ENCODE assay signal across 18 cellular contexts in the genomic region with DNA sequence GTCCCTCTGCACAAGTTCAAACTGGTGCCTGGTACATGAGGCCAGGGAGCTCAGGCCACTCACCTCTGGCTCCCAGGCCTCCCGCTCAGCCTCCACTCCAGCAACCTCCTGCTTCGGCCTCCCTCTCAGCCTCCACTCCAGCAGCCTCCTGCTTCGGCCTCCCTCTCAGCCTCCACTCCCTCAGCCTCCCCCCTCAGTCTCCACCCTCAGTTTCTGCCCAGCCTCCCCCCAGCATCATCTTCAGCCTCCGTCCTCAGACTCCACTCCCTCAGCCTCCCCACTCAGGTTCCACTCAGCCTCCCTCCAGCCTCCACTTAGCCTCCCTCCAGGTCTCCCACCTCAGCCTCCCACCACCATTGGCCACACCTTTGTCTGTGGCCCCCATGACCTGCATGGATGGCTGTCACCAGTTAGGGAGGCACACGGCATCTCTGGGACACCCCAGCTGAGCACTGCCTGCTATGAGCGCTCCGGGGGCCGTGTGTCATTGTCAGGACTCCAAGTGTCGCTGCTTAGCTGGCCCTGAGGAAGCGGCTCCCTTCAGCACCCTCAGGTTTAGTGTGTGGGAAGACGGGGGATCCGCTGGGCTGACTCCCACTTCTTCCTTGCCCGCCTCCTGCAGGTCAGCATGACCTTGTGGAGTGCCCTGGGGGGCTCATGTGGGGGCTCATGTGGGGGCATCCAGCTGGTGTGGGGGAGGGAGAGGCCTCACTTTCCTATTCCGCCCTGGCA. TPM values are rescaled to one million over a fixed set of nuclear protein-coding genes. Genes with fewer than 3 reads are reported as not detected.
DNase-seq lines count a peak whose midpoint lies in the region; ATAC-seq, FAIRE-seq and TF ChIP-seq lines count a peak whose summit lies in the region.
"Had no signal": no experiment of that assay in that cellular context is flagged by ENCODE, and none has a peak within 500 bp of the region (broad histone marks: within the 10 kb centered on the region; RNA-seq: fewer than 3 reads in every experiment).

No MANE protein-coding gene starts in this region.

- H2AFZ ChIP-seq in K562 (ENCODE audit: low read depth, low read length): no peak overlapping the region

- H3K4me3 ChIP-seq in BLaER1 (no peak overlapping the region), HEK293 (ENCODE audit: low read depth, low read length) (no peak overlapping the region), K562 (no peak overlapping the region), right lobe of liver (no peak overlapping the region), esophagus muscularis mucosa (no peak overlapping the region)
- H3K4me3 ChIP-seq: GM12878 had no signal

- H3K9me1 ChIP-seq in K562 (ENCODE audit: control insufficient read depth, insufficient read depth, low read length): no peaks in the 10 kb centered on the region

- 94% methylated on average over 8 of the region's 14 CpGs for WGBS in K562 (ENCODE audit: insufficient coverage, low coverage, missing lambda C conversion rate)
- WGBS in right lobe of liver (ENCODE audit: insufficient coverage, low coverage, low lambda C conversion rate, missing lambda C conversion rate): 98% methylated on average over 5 of the region's 14 CpGs
- 95% methylated on average over 13 of the region's 14 CpGs for WGBS in esophagus muscularis mucosa

- intact Hi-C loops in K562 (cut with micrococcal nuclease): no loop called here
- intact Hi-C loops in right lobe of liver (cut with DNase I): loop anchor here in 1 of 2 donors (10.0 kb wide), 1 partner anchor 84 kb away; no protein-coding TSS in a partner anchor
- intact Hi-C loops in esophagus muscularis mucosa (cut with DNase I): loop anchor here (10.0 kb wide), 1 partner anchor 94 kb away; no protein-coding TSS in a partner anchor

- peak overlapping the region; percentile 60 for H3K4me2 ChIP-seq in BLaER1
- H3K4me2 ChIP-seq in K562 (ENCODE audit: insufficient read depth, low read length): no peak overlapping the region

- H3K9me3 ChIP-seq in BLaER1 (no peaks in the 10 kb centered on the region), HEK293 (ENCODE audit: control insufficient read depth, insufficient read depth, low read depth, low read length) (no peaks in the 10 kb centered on the region), K562 (replicated peaks; ENCODE audit: control insufficient read depth, insufficient read depth, low read depth, low read length) (no peaks in the 10 kb centered on the region), right lobe of liver (no peaks in the 10 kb centered on the region), esophagus muscularis mucosa (no peaks in the 10 kb centered on the region)

- peaks cover 97% of the 10 kb centered on the region for H4K20me1 ChIP-seq in BLaER1
- no peaks in the 10 kb centered on the region for H4K20me1 ChIP-seq in K562 (replicated peaks; ENCODE audit: control insufficient read depth, insufficient read depth, low read length)

- TF ChIP-seq RAD21 in K562 (CRISPR knock-in tag; conservative IDR thresholded peaks at IDR 0.05 in 1 of 2, IDR thresholded peaks at IDR 0.05 in 1 of 2): no peak

- POLR2A ChIA-PET in HEK293 (lab: Yijun Ruan, JAX): no interaction called here
- POLR2A ChIA-PET in K562 (lab: Yijun Ruan, JAX): no interaction called here

- no peak for DNase-seq in K562 (ENCODE audit: extremely low read depth in 1 of 4, low spot score in 3 of 4)
- no peak for DNase-seq in right lobe of liver
- no peak for DNase-seq in esophagus muscularis mucosa (ENCODE audit: extremely low spot score)
- no peak for DNase-seq in AML-193 (lab: John Stamatoyannopoulos, UW)
- no peak for DNase-seq in NCI-H69 (lab: John Stamatoyannopoulos, UW)
- DNase-seq: CD4-positive, alpha-beta memory T cell; DND-41; H7; KG1; NCI-H1092; NCI-H1436; NCI-H187 treated with DMSO at 0.1 percent for 48 hours; NCI-H2107; NCI-H748 treated with DMSO at 0.1 percent for 48 hours had no signal

- no peak for ATAC-seq in K562
- ATAC-seq in right lobe of liver: no peak
- ATAC-seq: GM12878 had no signal

- no peak overlapping the region for H3K27ac ChIP-seq in BLaER1
- H3K27ac ChIP-seq in HEK293 (ENCODE audit: extremely low read depth, low read depth, low read length): no peak overlapping the region
- H3K27ac ChIP-seq in K562 (ENCODE audit: extremely low read depth, low read depth, low read length): no peak overlapping the region
- peak overlapping the region; percentile 46 to 88 (median 57) for H3K27ac ChIP-seq in right lobe of liver
- no peak overlapping the region for H3K27ac ChIP-seq in esophagus muscularis mucosa (replicated peaks in 1 of 4)
- H3K27ac ChIP-seq: HL-60 had no signal

- peaks cover 7% of the 10 kb centered on the region; the same call in 1 of the 3 replicates for H3K79me2 ChIP-seq in K562 (ENCODE audit: control insufficient read depth, insufficient read depth, low read length)

- FAIRE-seq in K562 (lab: Jason Lieb, UNC): no peak
- FAIRE-seq: GM12878 had no signal

- no peak for TF ChIP-seq POLR2A in K562 (conservative IDR thresholded peaks at IDR 0.05)
- TF ChIP-seq POLR2A in right lobe of liver (IDR thresholded peaks at IDR 0.05): no peak
- no peak for TF ChIP-seq POLR2A in esophagus muscularis mucosa (IDR thresholded peaks at IDR 0.05; ENCODE audit: low read depth)

- TF ChIP-seq EP300 in K562 (IDR thresholded peaks at IDR 0.05; ENCODE audit: low read length): no peak
- TF ChIP-seq EP300 in esophagus muscularis mucosa (IDR thresholded peaks at IDR 0.05): no peak

- CTCF ChIA-PET in HEK293 (lab: Yijun Ruan, JAX): interaction anchor here (0.6 kb wide), 1 partner anchor 96 kb away, joined by 3 read pairs; no protein-coding TSS in a partner anchor
- CTCF ChIA-PET in K562 (lab: Yijun Ruan, JAX; ENCODE audit: low intra/inter-chr PET ratio): no interaction called here

- BruUV-seq in K562 (replicated peaks; lab: Mats Ljungman, UMichigan): no TSS peak

- H3K36me3 ChIP-seq in BLaER1 (peaks cover 57% of the 10 kb centered on the region), HEK293 (ENCODE audit: control insufficient read depth in 2 of 2, insufficient read depth in 1 of 2, low read length in 2 of 2) (peaks cover 0 to 5% of the 10 kb centered on the region in 2 experiments; a peak in 1 of 3 replicates), K562 (ENCODE audit: control insufficient read depth, insufficient read depth, low read length) (peaks cover 7% of the 10 kb centered on the region; the same call in 1 of the 3 replicates), right lobe of liver (peaks cover 0 to 11% (median 7%) of the 10 kb centered on the region in 4 donors), esophagus muscularis mucosa (peaks cover 8 to 51% (median 42%) of the 10 kb centered on the region in 4 donors)

- H3K4me1 ChIP-seq in BLaER1 (peaks cover 91% of the 10 kb centered on the region), HEK293 (ENCODE audit: control insufficient read depth, insufficient read depth, low read length) (peaks cover 2% of the 10 kb centered on the region; the same call in 1 of the 2 replicates), K562 (replicated peaks in 1 of 2; ENCODE audit: control insufficient read depth in 2 of 2, insufficient read depth in 2 of 2, low read length in 2 of 2) (peaks cover 0 to 55% of the 10 kb centered on the region in 2 experiments; a peak in 3 of 5 replicates), right lobe of liver (peaks cover 0 to 36% (median 15%) of the 10 kb centered on the region in 4 donors), esophagus muscularis mucosa (peaks cover 0 to 21% (median 4%) of the 10 kb centered on the region in 4 donors)

- TF ChIP-seq CTCF in HEK293 (tag by site-specific recombination; IDR thresholded peaks at IDR 0.05) (no peak), K562 (IDR thresholded peaks at IDR 0.05 in 2 of 3, conservative IDR thresholded peaks at IDR 0.05 in 1 of 3; ENCODE audit: insufficient read depth in 2 of 3, low read depth in 1 of 3, low read length in 3 of 3) (no peak), right lobe of liver (IDR thresholded peaks at IDR 0.05) (no peak), esophagus muscularis mucosa (IDR thresholded peaks at IDR 0.05) (no peak)

- in situ Hi-C loops in K562 (cut with MboI): no loop called here

- H3K27me3 ChIP-seq in BLaER1: no peaks in the 10 kb centered on the region
- no peaks in the 10 kb centered on the region for H3K27me3 ChIP-seq in K562 (ENCODE audit: control insufficient read depth in 2 of 2, insufficient read depth in 2 of 2, low read length in 2 of 2)
- no peaks in the 10 kb centered on the region for H3K27me3 ChIP-seq in right lobe of liver
- H3K27me3 ChIP-seq in esophagus muscularis mucosa: no peaks in the 10 kb centered on the region

- no peak overlapping the region for H3K9ac ChIP-seq in BLaER1
- H3K9ac ChIP-seq in K562 (ENCODE audit: insufficient read depth in 1 of 2, low read depth in 2 of 2, low read length in 2 of 2): no peak overlapping the region

TF ChIP-seq in HEK293, 187 proteins besides CTCF, POLR2A, EP300 and RAD21 (continues in another document):
- peak; percentile 42; the same call in 1 of the 2 replicates for TF ChIP-seq REPIN1 (tag by site-specific recombination; IDR thresholded peaks at IDR 0.05; ENCODE audit: low read depth)
- TF ChIP-seq ZNF76 (tag by site-specific recombination; IDR thresholded peaks at IDR 0.05; ENCODE audit: borderline replicate concordance, low read depth): 0 out of 2 replicates have a peak, but pooled peaks have one; percentile 29

TF ChIP-seq in K562, 482 proteins besides CTCF, POLR2A, EP300 and RAD21 (continues in another document):
- TF ChIP-seq, protein P1, sequence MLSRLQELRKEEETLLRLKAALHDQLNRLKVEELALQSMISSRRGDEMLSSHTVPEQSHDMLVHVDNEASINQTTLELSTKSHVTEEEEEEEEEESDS (CRISPR knock-in tag; IDR thresholded peaks at IDR 0.05): no peak
- TF ChIP-seq MCM3 (IDR thresholded peaks at IDR 0.05): no peak

RNA-seq across cellular contexts. Expression of a gene that starts 39.0 kb away (rescaled TPM):
- total RNA-seq in K562 (2011; cell fraction: chromatin; rRNA removed; ENCODE audit: low replicate concordance): 92.4 and 123 TPM in 2 replicates
- total RNA-seq in K562 (2011; cell fraction: nucleolus; rRNA removed): 64.0 and 80.4 TPM in 2 replicates
- 41.7 and 59.0 TPM in 2 replicates for total RNA-seq in K562 (2011; cell fraction: nucleoplasm; rRNA removed)
- 44.8 and 52.4 TPM in 2 replicates for total RNA-seq in K562 (2014; rRNA removed)
- 13.6 and 14.1 TPM in 2 replicates for total RNA-seq in K562 (2014; rRNA removed; fragmentation: Illumina TruSeq; extraction: Trizol)
- 16.0 and 18.6 TPM in 2 replicates for total RNA-seq in K562 (2015; rRNA removed; fragmentation: Illumina TruSeq; extraction: Trizol)
- total RNA-seq in K562 (2021): 44.0 and 45.4 TPM in 2 replicates
- 31.9 and 35.5 TPM in 2 replicates for polyA plus RNA-seq in K562 (2011; rRNA removed)
- 14.5 and 32.1 TPM in 2 replicates for polyA plus RNA-seq in K562 (2011; cell fraction: cytosol; rRNA removed)
- polyA plus RNA-seq in K562 (2011; cell fraction: nucleus; rRNA removed): 70.0 and 77.3 TPM in 2 replicates
- 17.3 and 43.4 TPM in 2 replicates for polyA plus RNA-seq in K562 (2012)
- 13.7 and 15.3 TPM in 2 replicates for polyA plus RNA-seq in K562 (2014; fragmentation: Illumina TruSeq; extraction: Trizol)
- under 1 TPM; 0.18 to 0.28 TPM for polyA plus RNA-seq in K562 (2014; fragmentation: Nextera tagmentation; extraction: Ambion mirVana)
- 31.5 and 37.3 TPM in 2 replicates for polyA plus RNA-seq in K562 (2014; rRNA removed)
- polyA minus RNA-seq in K562 (2011; rRNA and poly(A)+ RNA removed): 34.2 and 53.1 TPM in 2 replicates
- polyA minus RNA-seq in K562 (2011; cell fraction: cytosol; rRNA and poly(A)+ RNA removed): 20.3 and 27.3 TPM in 2 replicates
- polyA minus RNA-seq in K562 (2011; cell fraction: nucleus; rRNA and poly(A)+ RNA removed): 21.4 and 52.2 TPM in 2 replicates
- 10 to 100 TPM; 29.7 to 72.0 (median 34.8) TPM for total RNA-seq in right lobe of liver
- 100 to 1,000 TPM in 1 of 4 donors, 10 to 100 TPM in 3; 20.0 to 126 (median 63.8) TPM for total RNA-seq in esophagus muscularis mucosa

Comparison
In these comparisons a context has a peak if more than half of its experiments do, and no peak if none do; other contexts are left out.
1. H3K27ac ChIP-seq: peak in right lobe of liver (3 of 3); none in BLaER1 (single experiment), HEK293 (single experiment), K562 (single experiment) and esophagus muscularis mucosa (0 of 4).